ENCODE assay signal across 8 cellular contexts in genomic region chr10:86970152-86970886, GRCh38. TPM values are rescaled to one million over a fixed set of nuclear protein-coding genes. Genes with fewer than 3 reads are reported as not detected.
DNase-seq lines count a peak whose midpoint lies in the region; ATAC-seq and TF ChIP-seq lines count a peak whose summit lies in the region.

No MANE protein-coding gene starts in this region.

- peaks cover 10% of the 10 kb centered on the region for H3K36me3 Mint-ChIP-seq in central memory CD8-positive, alpha-beta T cell (ENCODE audit: insufficient read depth)

- H3K4me1 ChIP-seq in subcutaneous abdominal adipose tissue (ENCODE audit: control insufficient read depth in 5 of 5, insufficient read depth in 5 of 5, low read length in 5 of 5): peaks cover 14 to 71% (median 65%) of the 10 kb centered on the region in 5 donors

- peak; percentile 80 for DNase-seq in Caki2 (ENCODE audit: low read depth)
- DNase-seq in MV-4-11 (lab: John Stamatoyannopoulos, UW): peak; percentile 27
- DNase-seq in central memory CD8-positive, alpha-beta T cell (ENCODE audit: low spot score in 2 of 2): no peak
- peak; percentile 60 to 71 for DNase-seq in left colon
- no peak for DNase-seq in NCI-H82 (lab: John Stamatoyannopoulos, UW)

- peak overlapping the region; percentile 93 for H3K27ac Mint-ChIP-seq in central memory CD8-positive, alpha-beta T cell (ENCODE audit: low read depth)

- H3K9me3 Mint-ChIP-seq in central memory CD8-positive, alpha-beta T cell: no peaks in the 10 kb centered on the region

- H3K9me3 ChIP-seq in subcutaneous abdominal adipose tissue (ENCODE audit: control insufficient read depth in 5 of 5, low read length in 5 of 5): no peaks in the 10 kb centered on the region

- peaks cover 0 to 11% (median 2%) of the 10 kb centered on the region in 5 donors for H3K36me3 ChIP-seq in subcutaneous abdominal adipose tissue (ENCODE audit: control insufficient read depth in 5 of 5, insufficient read depth in 5 of 5, low read length in 5 of 5)

- no peaks in the 10 kb centered on the region for H3K27me3 Mint-ChIP-seq in central memory CD8-positive, alpha-beta T cell

- TF ChIP-seq POLR2A in GM18505 (IDR thresholded peaks at IDR 0.05; ENCODE audit: borderline replicate concordance, extremely low read depth, insufficient read depth, insufficient read length): no peak

- peak overlapping the region; percentile 77 for H3K4me3 Mint-ChIP-seq in central memory CD8-positive, alpha-beta T cell

- peak overlapping the region; percentile 88 to 98 (median 91) for H3K4me3 ChIP-seq in subcutaneous abdominal adipose tissue (ENCODE audit: low read depth in 1 of 5, low read length in 5 of 5)

- intact Hi-C loops in left colon (cut with DNase I, micrococcal nuclease): loop anchor here in 1 of 2 donors (10.0 kb wide), 1 partner anchor 114 kb away; no protein-coding TSS in a partner anchor

- peaks cover 31% of the 10 kb centered on the region for H3K4me1 Mint-ChIP-seq in central memory CD8-positive, alpha-beta T cell

- H3K27ac ChIP-seq in subcutaneous abdominal adipose tissue (ENCODE audit: low read depth, low read length): peak overlapping the region; percentile 99

- in situ Hi-C loops in Caki2 (cut with HindIII; ENCODE audit: low pct_unique_long_range_greater_than_20kb, low sequenced_read_pairs): no loop called here

- H3K9ac ChIP-seq in subcutaneous abdominal adipose tissue (ENCODE audit: low read length in 5 of 5): peak overlapping the region; percentile 88 to 96 (median 92)

- ATAC-seq in central memory CD8-positive, alpha-beta T cell (replicated peaks; ENCODE audit: extremely low read depth, poor library complexity, severe bottlenecking): no peak
- no peak for ATAC-seq in left colon
- ATAC-seq in HG03025 (IDR thresholded peaks at IDR 0.05; ENCODE audit: low FRiP score, unreplicated experiment): no peak
- ATAC-seq in GM18505 (IDR thresholded peaks at IDR 0.05; ENCODE audit: unreplicated experiment): no peak

- H3K27me3 ChIP-seq in subcutaneous abdominal adipose tissue (ENCODE audit: control insufficient read depth in 5 of 5, insufficient read depth in 4 of 5, low read length in 5 of 5): no peaks in the 10 kb centered on the region

RNA-seq across cellular contexts. Expression of gene ADIRF, which starts 2.0 kb away (rescaled TPM):
- not detected in 2 replicates for total RNA-seq in Caki2 (2014; rRNA removed; shearing (Covaris generic); ENCODE audit: low replicate concordance)
- total RNA-seq in left colon: 100 to 1,000 TPM in 1 of 2 donors, 10 to 100 TPM in 1; 73.1 to 147 TPM

RNA-seq across cellular contexts. Expression of gene SNCG, which starts 11.9 kb away (rescaled TPM):
- total RNA-seq in Caki2 (2014; rRNA removed; shearing (Covaris generic); ENCODE audit: low replicate concordance): 245 and 315 TPM in 2 replicates
- 1 to 10 TPM; 2.6 to 6.8 TPM for total RNA-seq in left colon

RNA-seq across cellular contexts. Expression of gene MMRN2, which starts 12.9 kb away (rescaled TPM):
- 4.8 and 14.5 TPM in 2 replicates for total RNA-seq in Caki2 (2014; rRNA removed; shearing (Covaris generic); ENCODE audit: low replicate concordance)
- total RNA-seq in left colon: 1 to 10 TPM; 6.0 to 7.8 TPM

RNA-seq across cellular contexts. Expression of gene FAM25A, which starts 49.8 kb away (rescaled TPM):
- not detected in 2 replicates for total RNA-seq in Caki2 (2014; rRNA removed; shearing (Covaris generic); ENCODE audit: low replicate concordance)
- total RNA-seq in left colon: not detected

Comparison
In these comparisons a context has a peak if more than half of its experiments do, and no peak if none do; other contexts are left out.
1. DNase-seq: peak in Caki2 (single experiment), MV-4-11 (single experiment) and left colon (2 of 2); none in central memory CD8-positive, alpha-beta T cell (0 of 2) and NCI-H82 (single experiment).
2. RNA of gene ADIRF, which starts 2.0 kb away (total RNA-seq): 73.1 to 147 TPM in left colon; not detected in Caki2; every median in the first group is over 10 times any median in the second.
3. RNA of gene SNCG, which starts 11.9 kb away (total RNA-seq): 245 to 315 TPM in Caki2; 2.6 to 6.8 TPM in left colon; every median in the first group is over 10 times any median in the second.